In genomic region chr18:50207722-50208121, GRCh38 we compare ENCODE assay signal across 36 cellular contexts. TPM values are rescaled to one million over a fixed set of nuclear protein-coding genes. Genes with fewer than 3 reads are reported as not detected.
"Had no signal": no experiment of that assay in that cellular context is flagged by ENCODE, and none has a peak within 500 bp of the region (broad histone marks: within the 10 kb centered on the region; RNA-seq: fewer than 3 reads in every experiment).

No MANE protein-coding gene starts in this region.

- H3K9me3 ChIP-seq: MG63 had no signal

- H3K27ac ChIP-seq: KMS-11 had no signal

- H3K9ac ChIP-seq: KMS-11 had no signal

- H3K36me3 ChIP-seq: MG63 had no signal

- H3K4me2 ChIP-seq: KMS-11 had no signal

- DNase-seq: Karpas-422, Kasumi-1, KG1, MG63, MM.1S, MV-4-11, NCI-H1048, NCI-H1092, NCI-H1092 treated with DMSO at 0.1 percent for 48 hours, NCI-H1105, NCI-H1105 treated with DMSO at 0.1 percent for 48 hours, NCI-H1417, NCI-H1417 treated with DMSO at 0.1 percent for 48 hours, NCI-H1436, NCI-H1436 treated with DMSO at 0.1 percent for 48 hours, NCI-H146, NCI-H1694, NCI-H1694 treated with DMSO at 0.1 percent for 48 hours, NCI-H187, NCI-H187 treated with DMSO at 0.1 percent for 48 hours, NCI-H1930, NCI-H2029, NCI-H2029 treated with DMSO at 0.1 percent for 48 hours, NCI-H2081, NCI-H2081 treated with DMSO at 0.1 percent for 48 hours, NCI-H2107, NCI-H2171, NCI-H2171 treated with DMSO at 0.1 percent for 48 hours, NCI-H2227 treated with DMSO at 0.1 percent for 48 hours, NCI-H226, NCI-H345, NCI-H446, NCI-H446 treated with DMSO at 0.1 percent for 48 hours, NCI-H510A had no signal

- H3K4me3 ChIP-seq: MG63 had no signal

RNA-seq across cellular contexts. Expression of gene CFAP53, which starts 58.6 kb away (rescaled TPM):
- total RNA-seq: LHCN-M2 had no signal
